Comparison of ENCODE assay signal across 9 cellular contexts in genomic region chr19:10603084-10603872, GRCh38. TPM values are rescaled to one million over a fixed set of nuclear protein-coding genes. Genes with fewer than 3 reads are reported as not detected.
DNase-seq lines count a peak whose midpoint lies in the region; ATAC-seq and TF ChIP-seq lines count a peak whose summit lies in the region.
"Had no signal": no experiment of that assay in that cellular context is flagged by ENCODE, and none has a peak within 500 bp of the region (broad histone marks: within the 10 kb centered on the region; RNA-seq: fewer than 3 reads in every experiment).

No MANE protein-coding gene starts in this region.

- H3K4me1 Mint-ChIP-seq in IgD-negative memory B cell: peaks cover 16 to 21% (median 19%) of the 10 kb centered on the region in 3 donors
- peaks cover 25% of the 10 kb centered on the region for H3K4me1 Mint-ChIP-seq in activated CD4-positive, alpha-beta memory T cell treated with anti-CD3 and anti-CD28 coated beads, Interleukin-2, amount 10 ng/mL, durations not matched to agents 7 days and 5 days
- peaks cover 20 to 25% of the 10 kb centered on the region in 2 donors for H3K4me1 Mint-ChIP-seq in natural killer cell

- H3K9ac ChIP-seq in endocrine pancreas (ENCODE audit: control insufficient read depth, insufficient read depth, low read length): peak overlapping the region; percentile 15
- H3K9ac ChIP-seq in stomach smooth muscle (ENCODE audit: low read length in 2 of 2): peak overlapping the region; percentile 71 to 88

- H3K4me3 ChIP-seq in GM12865 (ENCODE audit: low read depth, low read length): peak overlapping the region; percentile 98
- H3K4me3 ChIP-seq in endocrine pancreas (ENCODE audit: control insufficient read depth, insufficient read depth, low read length): no peak overlapping the region
- H3K4me3 ChIP-seq in stomach smooth muscle (ENCODE audit: low read length in 2 of 2): peak overlapping the region; percentile 88 to 91

- H3K27ac ChIP-seq in stomach smooth muscle (ENCODE audit: low read length): peak overlapping the region; percentile 53

- ATAC-seq in natural killer cell (peak; percentile 47 to 72 (median 51)), GM21786 (IDR thresholded peaks at IDR 0.05; ENCODE audit: unreplicated experiment) (no peak)

- H3K27ac Mint-ChIP-seq in IgD-negative memory B cell: peak overlapping the region; percentile 96 to 99 (median 99)
- H3K27ac Mint-ChIP-seq in activated CD4-positive, alpha-beta memory T cell treated with anti-CD3 and anti-CD28 coated beads, Interleukin-2, amount 10 ng/mL, durations not matched to agents 7 days and 5 days: peak overlapping the region; percentile 99
- H3K27ac Mint-ChIP-seq in natural killer cell: peak overlapping the region; percentile 95 to 98

- H3K9me3 Mint-ChIP-seq in IgD-negative memory B cell (no peaks in the 10 kb centered on the region), natural killer cell (no peaks in the 10 kb centered on the region)
- H3K9me3 Mint-ChIP-seq in activated CD4-positive, alpha-beta memory T cell treated with anti-CD3 and anti-CD28 coated beads, Interleukin-2, amount 10 ng/mL, durations not matched to agents 7 days and 5 days: no peaks in the 10 kb centered on the region

- DNase-seq in GM12865 (ENCODE audit: low read depth) (peak; percentile 90), natural killer cell (peak; percentile 76), AG08395 (ENCODE audit: low spot score) (no peak)
- peak; percentile 87 for DNase-seq in activated CD4-positive, alpha-beta memory T cell treated with anti-CD3 and anti-CD28 coated beads, Interleukin-2, amount 10 ng/mL, durations not matched to agents 7 days and 5 days

- no peaks in the 10 kb centered on the region for H3K9me3 ChIP-seq in endocrine pancreas (ENCODE audit: control insufficient read depth, low read length)
- H3K9me3 ChIP-seq in stomach smooth muscle (ENCODE audit: control insufficient read depth in 2 of 2, low read length in 2 of 2): no peaks in the 10 kb centered on the region

- POLR2A ChIA-PET in activated CD4-positive, alpha-beta memory T cell treated with anti-CD3 and anti-CD28 coated beads, Interleukin-2, amount 10 ng/mL, durations not matched to agents 7 days and 5 days (lab: Charles Lee): interaction anchor here (0.7 to 4.3 kb wide), 32 partner anchors 8 to 491 kb away, joined by 3 to 41 read pairs (median 6); partner anchors contain the start of genes CDKN2D, DNM2, KRI1 and QTRT1

- H3K36me3 Mint-ChIP-seq in IgD-negative memory B cell (peaks cover 2% of the 10 kb centered on the region), natural killer cell (no peaks in the 10 kb centered on the region)
- H3K36me3 Mint-ChIP-seq in activated CD4-positive, alpha-beta memory T cell treated with anti-CD3 and anti-CD28 coated beads, Interleukin-2, amount 10 ng/mL, durations not matched to agents 7 days and 5 days (ENCODE audit: low read depth): peaks cover 18% of the 10 kb centered on the region

- CTCF ChIA-PET in activated CD4-positive, alpha-beta memory T cell treated with anti-CD3 and anti-CD28 coated beads, Interleukin-2, amount 10 ng/mL, durations not matched to agents 7 days and 5 days (lab: Charles Lee): interaction anchor here (1.1 to 4.0 kb wide), 4 partner anchors 23 to 114 kb away, joined by 3 to 39 read pairs (median 9); no protein-coding TSS in a partner anchor

- intact Hi-C loops in natural killer cell (cut with micrococcal nuclease): loop anchor here (2.0 kb wide), 2 partner anchors 36 to 50 kb away; partner anchors contain the start of gene KRI1

- no peak for TF ChIP-seq CTCF in GM12865 (IDR thresholded peaks at IDR 0.05; ENCODE audit: insufficient read depth, low read depth, low read length, missing control alignments)
- TF ChIP-seq CTCF in natural killer cell (IDR thresholded peaks at IDR 0.05): no peak

- H3K27me3 Mint-ChIP-seq in IgD-negative memory B cell: no peaks in the 10 kb centered on the region
- H3K27me3 Mint-ChIP-seq in activated CD4-positive, alpha-beta memory T cell treated with anti-CD3 and anti-CD28 coated beads, Interleukin-2, amount 10 ng/mL, durations not matched to agents 7 days and 5 days: peaks cover 3% of the 10 kb centered on the region
- no peaks in the 10 kb centered on the region for H3K27me3 Mint-ChIP-seq in natural killer cell (ENCODE audit: low read depth in 2 of 2)

- H3K36me3 ChIP-seq in endocrine pancreas (ENCODE audit: control insufficient read depth, insufficient read depth, low read length): no peaks in the 10 kb centered on the region
- no peaks in the 10 kb centered on the region for H3K36me3 ChIP-seq in stomach smooth muscle (ENCODE audit: control insufficient read depth in 2 of 2, insufficient read depth in 2 of 2, low read length in 2 of 2)

- H3K27me3 ChIP-seq in endocrine pancreas (ENCODE audit: control insufficient read depth, insufficient read depth, low read length) (peaks cover 3% of the 10 kb centered on the region), stomach smooth muscle (ENCODE audit: control insufficient read depth in 1 of 2, insufficient read depth in 2 of 2, low read length in 2 of 2) (no peaks in the 10 kb centered on the region)

- peak overlapping the region; percentile 87 to 97 (median 96) for H3K4me3 Mint-ChIP-seq in IgD-negative memory B cell
- H3K4me3 Mint-ChIP-seq in activated CD4-positive, alpha-beta memory T cell treated with anti-CD3 and anti-CD28 coated beads, Interleukin-2, amount 10 ng/mL, durations not matched to agents 7 days and 5 days: peak overlapping the region; percentile 95
- H3K4me3 Mint-ChIP-seq in natural killer cell: peak overlapping the region; percentile 97

- H3K4me1 ChIP-seq in endocrine pancreas (ENCODE audit: control insufficient read depth, insufficient read depth, low read length) (no peaks in the 10 kb centered on the region), stomach smooth muscle (ENCODE audit: control insufficient read depth, insufficient read depth, low read length) (peaks cover 19% of the 10 kb centered on the region)

RNA-seq across cellular contexts. Expression of gene AP1M2, which starts 16.2 kb away (rescaled TPM):
- polyA plus RNA-seq in IgD-negative memory B cell: not detected
- not detected for total RNA-seq in activated CD4-positive, alpha-beta memory T cell treated with anti-CD3 and anti-CD28 coated beads, Interleukin-2, amount 10 ng/mL, durations not matched to agents 7 days and 5 days
- total RNA-seq in natural killer cell: 1 to 10 TPM in 1 of 3 donors, not detected in 2; 1.3 TPM
- total RNA-seq: activated CD8-positive, alpha-beta memory T cell treated with anti-CD3 and anti-CD28 coated beads for 36 hours had no signal

RNA-seq across cellular contexts. Expression of gene SLC44A2, which starts 22.1 kb away (rescaled TPM):
- polyA plus RNA-seq in IgD-negative memory B cell: 332 TPM
- total RNA-seq in activated CD4-positive, alpha-beta memory T cell treated with anti-CD3 and anti-CD28 coated beads, Interleukin-2, amount 10 ng/mL, durations not matched to agents 7 days and 5 days: 100 to 1,000 TPM; 147 to 152 TPM
- total RNA-seq in natural killer cell: 100 to 1,000 TPM; 231 to 306 (median 279) TPM

RNA-seq across cellular contexts. Expression of gene CDKN2D, which starts 34.5 kb away (rescaled TPM):
- polyA plus RNA-seq in IgD-negative memory B cell: 193 TPM
- total RNA-seq in activated CD4-positive, alpha-beta memory T cell treated with anti-CD3 and anti-CD28 coated beads, Interleukin-2, amount 10 ng/mL, durations not matched to agents 7 days and 5 days: 10 to 100 TPM; 85.4 to 89.4 TPM
- total RNA-seq in natural killer cell: 100 to 1,000 TPM in 2 of 3 donors, 10 to 100 TPM in 1; 82.7 to 102 (median 101) TPM

RNA-seq across cellular contexts. Expression of gene KRI1, which starts 37.5 kb away (rescaled TPM):
- polyA plus RNA-seq in IgD-negative memory B cell: 35.6 TPM
- total RNA-seq in activated CD4-positive, alpha-beta memory T cell treated with anti-CD3 and anti-CD28 coated beads, Interleukin-2, amount 10 ng/mL, durations not matched to agents 7 days and 5 days: 10 to 100 TPM; 45.5 TPM
- total RNA-seq in natural killer cell: 10 to 100 TPM; 36.6 to 53.0 (median 49.5) TPM

RNA-seq across cellular contexts. Expression of gene ILF3, which starts 50.9 kb away (rescaled TPM):
- 106 TPM for polyA plus RNA-seq in IgD-negative memory B cell
- 100 to 1,000 TPM; 301 to 324 TPM for total RNA-seq in activated CD4-positive, alpha-beta memory T cell treated with anti-CD3 and anti-CD28 coated beads, Interleukin-2, amount 10 ng/mL, durations not matched to agents 7 days and 5 days
- total RNA-seq in natural killer cell: 100 to 1,000 TPM; 329 to 365 (median 332) TPM
